In genomic region chr6:5261545-5262109, GRCh38 we compare ENCODE assay signal across 8 cellular contexts. TPM values are rescaled to one million over a fixed set of nuclear protein-coding genes. Genes with fewer than 3 reads are reported as not detected.
A peak's percentile ranks its signal among the peaks of the same experiment; 100 is the strongest.
DNase-seq lines count a peak whose midpoint lies in the region; ATAC-seq, FAIRE-seq and TF ChIP-seq lines count a peak whose summit lies in the region.

No MANE protein-coding gene starts in this region.

- peak overlapping the region; percentile 97 for H3K27ac ChIP-seq in CD8-positive, alpha-beta T cell (ENCODE audit: low read depth, low read length)

- peak overlapping the region; percentile 93 for H3K4me3 ChIP-seq in CD8-positive, alpha-beta T cell (ENCODE audit: low read depth, low read length)
- peak overlapping the region; percentile 96 for H3K4me3 ChIP-seq in choroid plexus epithelial cell (ENCODE audit: low read depth, low read length)

- no peak for DNase-seq in CD8-positive, alpha-beta T cell
- DNase-seq in choroid plexus epithelial cell (ENCODE audit: low read depth) (no peak), naive B cell (no peak), KG1 (lab: John Stamatoyannopoulos, UW) (no peak), T1000 (lab: John Stamatoyannopoulos, UW) (no peak), RCC 7860 (ENCODE audit: low spot score) (no peak)
- DNase-seq in effector CD8-positive, alpha-beta T cell (lab: John Stamatoyannopoulos, UW), result no peak

- H3K4me1 ChIP-seq in CD8-positive, alpha-beta T cell (ENCODE audit: insufficient read depth, low read length), result peaks cover 17% of the 10 kb centered on the region

- no peaks in the 10 kb centered on the region for H3K27me3 Mint-ChIP-seq in CD8-positive, alpha-beta T cell (ENCODE audit: low read depth)
- H3K27me3 Mint-ChIP-seq in IgD-negative memory B cell (no peaks in the 10 kb centered on the region), naive B cell (no peaks in the 10 kb centered on the region)

- POLR2A ChIA-PET in CD8-positive, alpha-beta T cell (lab: Charles Lee), result interaction anchor here (0.6 to 3.2 kb wide), 6 partner anchors 9 to 1331 kb away, joined by 3 to 18 read pairs (median 3); no protein-coding TSS in a partner anchor

- no peaks in the 10 kb centered on the region for H3K9me3 ChIP-seq in CD8-positive, alpha-beta T cell (ENCODE audit: low read length)

- ATAC-seq in CD8-positive, alpha-beta T cell, result no peak
- no peak for ATAC-seq in naive B cell (ENCODE audit: low read depth in 2 of 2)

- peaks cover 40% of the 10 kb centered on the region for H3K4me1 Mint-ChIP-seq in CD8-positive, alpha-beta T cell (ENCODE audit: low read depth)
- H3K4me1 Mint-ChIP-seq in IgD-negative memory B cell (peaks cover 15 to 21% (median 19%) of the 10 kb centered on the region in 3 donors), naive B cell (peaks cover 24 to 31% (median 30%) of the 10 kb centered on the region in 3 donors)

- intact Hi-C loops in CD8-positive, alpha-beta T cell (cut with DNase I, micrococcal nuclease), result loop anchor here (2.0 to 10.0 kb wide), 9 partner anchors 89 to 1846 kb away; partner anchors contain the start of genes ECI2 (in 2 of the 2) and RREB1 (in 1 of the 2)

- peaks cover 32% of the 10 kb centered on the region for H3K36me3 Mint-ChIP-seq in CD8-positive, alpha-beta T cell
- H3K36me3 Mint-ChIP-seq in IgD-negative memory B cell, result peaks cover 2% of the 10 kb centered on the region
- no peaks in the 10 kb centered on the region for H3K36me3 Mint-ChIP-seq in naive B cell

- H3K9me3 Mint-ChIP-seq in CD8-positive, alpha-beta T cell, result no peaks in the 10 kb centered on the region
- H3K9me3 Mint-ChIP-seq in IgD-negative memory B cell, result no peaks in the 10 kb centered on the region
- no peaks in the 10 kb centered on the region for H3K9me3 Mint-ChIP-seq in naive B cell

- CTCF ChIA-PET in CD8-positive, alpha-beta T cell (lab: Charles Lee), result interaction anchor here (1.7 kb wide), 1 partner anchor 117 kb away, joined by 9 read pairs; no protein-coding TSS in a partner anchor

- TF ChIP-seq CTCF in CD8-positive, alpha-beta T cell (IDR thresholded peaks at IDR 0.05), result no peak
- TF ChIP-seq CTCF in choroid plexus epithelial cell (conservative IDR thresholded peaks at IDR 0.05; ENCODE audit: low read depth, low read length), result no peak

- H3K36me3 ChIP-seq in CD8-positive, alpha-beta T cell (ENCODE audit: insufficient read depth, low read length), result no peaks in the 10 kb centered on the region

- no peaks in the 10 kb centered on the region for H3K27me3 ChIP-seq in CD8-positive, alpha-beta T cell (ENCODE audit: insufficient read depth, low read length)

- no peak for FAIRE-seq in RCC 7860 (lab: Jason Lieb, UNC)

- H3K27ac Mint-ChIP-seq in CD8-positive, alpha-beta T cell, result peak overlapping the region; percentile 100
- peak overlapping the region; percentile 96 to 100 (median 100) for H3K27ac Mint-ChIP-seq in IgD-negative memory B cell
- peak overlapping the region; percentile 99 to 100 (median 100) for H3K27ac Mint-ChIP-seq in naive B cell

- H3K4me3 Mint-ChIP-seq in CD8-positive, alpha-beta T cell, result peak overlapping the region; percentile 98
- H3K4me3 Mint-ChIP-seq in IgD-negative memory B cell (peak overlapping the region; percentile 94 to 100 (median 98)), naive B cell (peak overlapping the region; percentile 92 to 99 (median 98))

RNA-seq across cellular contexts. Expression of gene FARS2, which starts 0.3 kb away (rescaled TPM):
- total RNA-seq in CD8-positive, alpha-beta T cell, result 10 to 100 TPM in 1 of 2 experiments, 1 to 10 TPM in 1; 9.1 to 10.5 TPM
- polyA plus RNA-seq in IgD-negative memory B cell, result 32.8 TPM
- 10 to 100 TPM; 25.7 to 35.9 (median 27.6) TPM for polyA plus RNA-seq in naive B cell (ENCODE audit: low read depth in 6 of 6)

RNA-seq across cellular contexts. Expression of gene LYRM4, which starts 0.9 kb away (rescaled TPM):
- 10 to 100 TPM; 23.4 to 24.3 TPM for total RNA-seq in CD8-positive, alpha-beta T cell
- polyA plus RNA-seq in IgD-negative memory B cell (36.3 TPM), naive B cell (ENCODE audit: low read depth in 6 of 6) (10 to 100 TPM; 33.1 to 44.6 (median 40.7) TPM)
